In genomic region chr5:161547573-161548471, GRCh38 we compare ENCODE assay signal across 8 cellular contexts. TPM values are rescaled to one million over a fixed set of nuclear protein-coding genes. Genes with fewer than 3 reads are reported as not detected.
A peak's percentile ranks its signal among the peaks of the same experiment; 100 is the strongest.
DNase-seq lines count a peak whose midpoint lies in the region; ATAC-seq, FAIRE-seq and TF ChIP-seq lines count a peak whose summit lies in the region.

No MANE protein-coding gene starts in this region.

- no peak overlapping the region for H3K4me3 ChIP-seq in keratinocyte (ENCODE audit: control insufficient read depth in 2 of 3, extremely low read depth in 1 of 3, insufficient read depth in 2 of 3, low read depth in 1 of 3, low read length in 3 of 3)
- peak overlapping the region; percentile 60 to 69 for H3K4me3 ChIP-seq in stomach smooth muscle (ENCODE audit: low read length in 2 of 2)

- no peaks in the 10 kb centered on the region for H3K79me2 ChIP-seq in keratinocyte (ENCODE audit: control insufficient read depth, insufficient read depth, low read length)

- CTCF ChIA-PET in activated B cell treated with CpG ODN at 0.5 μM for 24 hours (lab: Charles Lee): no interaction called here

- no peaks in the 10 kb centered on the region for H3K9me3 ChIP-seq in keratinocyte (ENCODE audit: control insufficient read depth, low read depth, low read length)
- H3K9me3 ChIP-seq in stomach smooth muscle (ENCODE audit: control insufficient read depth in 2 of 2, low read length in 2 of 2): no peaks in the 10 kb centered on the region

- intact Hi-C loops in activated B cell treated with CpG ODN at 0.5 μM for 24 hours (cut with micrococcal nuclease): loop anchor here (5.0 to 10.0 kb wide), 2 partner anchors 1043 to 1111 kb away; no protein-coding TSS in a partner anchor

- FAIRE-seq in keratinocyte (lab: Jason Lieb, UNC): no peak

- no peak overlapping the region for H2AFZ ChIP-seq in keratinocyte (ENCODE audit: control insufficient read depth, low read length)

- H3K36me3 ChIP-seq in keratinocyte (ENCODE audit: control insufficient read depth in 2 of 2, extremely low read depth in 1 of 2, insufficient read depth in 2 of 2, low read length in 2 of 2) (no peaks in the 10 kb centered on the region), stomach smooth muscle (ENCODE audit: control insufficient read depth in 2 of 2, insufficient read depth in 2 of 2, low read length in 2 of 2) (no peaks in the 10 kb centered on the region)

- no peaks in the 10 kb centered on the region for H4K20me1 ChIP-seq in keratinocyte (ENCODE audit: control insufficient read depth, extremely low read depth, insufficient read depth, low read length)

- H3K9me3 Mint-ChIP-seq in T-helper 1 cell treated with Interleukin-12 subunit alpha and Interleukin-12 subunit beta and Interleukin-4 antibody, amounts not matched to agents 30 μg/mL and 1 μg/mL, for 36 hours: no peaks in the 10 kb centered on the region
- H3K9me3 Mint-ChIP-seq in activated B cell treated with CpG ODN at 0.5 μM for 24 hours: peaks cover 2% of the 10 kb centered on the region

- H3K4me2 ChIP-seq in keratinocyte (ENCODE audit: control insufficient read depth, extremely low read depth, insufficient read depth, low read depth, low read length): peak overlapping the region; percentile 16

- POLR2A ChIA-PET in activated B cell treated with CpG ODN at 0.5 μM for 24 hours (lab: Charles Lee): no interaction called here

- peaks cover 43% of the 10 kb centered on the region for H3K27me3 ChIP-seq in keratinocyte (ENCODE audit: control insufficient read depth, extremely low read depth, insufficient read depth, low read length)
- H3K27me3 ChIP-seq in stomach smooth muscle (ENCODE audit: control insufficient read depth in 1 of 2, insufficient read depth in 2 of 2, low read length in 2 of 2): peaks cover 32 to 46% of the 10 kb centered on the region in 2 donors

- H3K27me3 Mint-ChIP-seq in T-helper 1 cell treated with Interleukin-12 subunit alpha and Interleukin-12 subunit beta and Interleukin-4 antibody, amounts not matched to agents 30 μg/mL and 1 μg/mL, for 36 hours (ENCODE audit: low read depth): peaks cover 60% of the 10 kb centered on the region
- peaks cover 52% of the 10 kb centered on the region for H3K27me3 Mint-ChIP-seq in activated B cell treated with CpG ODN at 0.5 μM for 24 hours

- H3K4me3 Mint-ChIP-seq in T-helper 1 cell treated with Interleukin-12 subunit alpha and Interleukin-12 subunit beta and Interleukin-4 antibody, amounts not matched to agents 30 μg/mL and 1 μg/mL, for 36 hours: peak overlapping the region; percentile 21
- H3K4me3 Mint-ChIP-seq in activated B cell treated with CpG ODN at 0.5 μM for 24 hours: peak overlapping the region; percentile 70

- DNase-seq in T-helper 1 cell (no peak), activated B cell treated with CpG ODN at 0.5 μM for 24 hours (no peak), keratinocyte (ENCODE audit: low read depth, low spot score) (no peak), UCSD-AML1 (lab: John Stamatoyannopoulos, UW; ENCODE audit: unreplicated experiment) (no peak), COR-L47 (lab: John Stamatoyannopoulos, UW) (no peak)

- H3K4me1 ChIP-seq in keratinocyte (ENCODE audit: control insufficient read depth, extremely low read depth, insufficient read depth, low read length): no peaks in the 10 kb centered on the region
- peaks cover 19% of the 10 kb centered on the region for H3K4me1 ChIP-seq in stomach smooth muscle (ENCODE audit: control insufficient read depth, insufficient read depth, low read length)

- H3K36me3 Mint-ChIP-seq in T-helper 1 cell treated with Interleukin-12 subunit alpha and Interleukin-12 subunit beta and Interleukin-4 antibody, amounts not matched to agents 30 μg/mL and 1 μg/mL, for 36 hours (ENCODE audit: low read depth): peaks cover 2% of the 10 kb centered on the region
- no peaks in the 10 kb centered on the region for H3K36me3 Mint-ChIP-seq in activated B cell treated with CpG ODN at 0.5 μM for 24 hours (ENCODE audit: low read depth)

- dilution Hi-C loops in keratinocyte (cut with MboI; ENCODE audit: extremely low pct_ligation_motif_present, low sequenced_read_pairs): no loop called here

- H3K27ac ChIP-seq in keratinocyte (ENCODE audit: control insufficient read depth, insufficient read depth, low read length) (no peak overlapping the region), stomach smooth muscle (ENCODE audit: low read length) (no peak overlapping the region)

- no peak overlapping the region for H3K27ac Mint-ChIP-seq in T-helper 1 cell treated with Interleukin-12 subunit alpha and Interleukin-12 subunit beta and Interleukin-4 antibody, amounts not matched to agents 30 μg/mL and 1 μg/mL, for 36 hours
- H3K27ac Mint-ChIP-seq in activated B cell treated with CpG ODN at 0.5 μM for 24 hours: no peak overlapping the region

- ATAC-seq in activated B cell treated with CpG ODN at 0.5 μM for 24 hours (ENCODE audit: low read depth) (peak; percentile 28), GM21786 (IDR thresholded peaks at IDR 0.05; ENCODE audit: unreplicated experiment) (no peak)

- peaks cover 10% of the 10 kb centered on the region for H3K4me1 Mint-ChIP-seq in T-helper 1 cell treated with Interleukin-12 subunit alpha and Interleukin-12 subunit beta and Interleukin-4 antibody, amounts not matched to agents 30 μg/mL and 1 μg/mL, for 36 hours (ENCODE audit: low read depth)
- H3K4me1 Mint-ChIP-seq in activated B cell treated with CpG ODN at 0.5 μM for 24 hours: peaks cover 23% of the 10 kb centered on the region

- H3K9me1 ChIP-seq in keratinocyte (ENCODE audit: control insufficient read depth, extremely low read depth, insufficient read depth, low read length): no peaks in the 10 kb centered on the region

- TF ChIP-seq CTCF in activated B cell treated with CpG ODN at 0.5 μM for 24 hours (IDR thresholded peaks at IDR 0.05) (no peak), keratinocyte (optimal IDR thresholded peaks at IDR 0.05 in 1 of 3, IDR thresholded peaks at IDR 0.05 in 1 of 3, conservative IDR thresholded peaks at IDR 0.05 in 1 of 3; ENCODE audit: extremely low read depth in 1 of 3, insufficient read depth in 2 of 3, low read length in 3 of 3) (no peak)

- H3K9ac ChIP-seq in keratinocyte (ENCODE audit: control insufficient read depth, extremely low read depth, insufficient read depth, low read length) (no peak overlapping the region), stomach smooth muscle (ENCODE audit: low read length in 2 of 2) (no peak overlapping the region)

RNA-seq across cellular contexts. Expression of gene GABRB2, which starts 1.3 kb away (rescaled TPM):
- 0.29 TPM in 1 of 2 replicates, not detected in the other for total RNA-seq in activated B cell treated with CpG ODN at 0.5 μM for 24 hours
- polyA plus RNA-seq in keratinocyte: not detected in 3 replicates
- polyA plus RNA-seq in keratinocyte (2011; ENCODE audit: low read depth): not detected
- polyA plus RNA-seq in keratinocyte (2011; cell fraction: cytosol; rRNA removed): not detected in 2 replicates
- polyA plus RNA-seq in keratinocyte (2011; cell fraction: nucleus; rRNA removed): not detected in 2 replicates
- not detected in 2 replicates for polyA plus RNA-seq in keratinocyte (2012; ENCODE audit: low replicate concordance)
- polyA minus RNA-seq in keratinocyte: not detected in 3 replicates
- not detected for polyA minus RNA-seq in keratinocyte (2011; cell fraction: cytosol; rRNA and poly(A)+ RNA removed)
- polyA minus RNA-seq in keratinocyte (2011; cell fraction: nucleus; rRNA and poly(A)+ RNA removed): not detected in 2 replicates

Comparison
In these comparisons a context has a peak if more than half of its experiments do, and no peak if none do; other contexts are left out.
1. H3K4me3 ChIP-seq: peak in stomach smooth muscle (2 of 2); none in keratinocyte (0 of 3).